Comparison of ENCODE assay signal across 23 cellular contexts in genomic region chr12:49330032-49330619, GRCh38. TPM values are rescaled to one million over a fixed set of nuclear protein-coding genes. Genes with fewer than 3 reads are reported as not detected.
DNase-seq lines count a peak whose midpoint lies in the region; ATAC-seq and TF ChIP-seq lines count a peak whose summit lies in the region.
"Had no signal": no experiment of that assay in that cellular context is flagged by ENCODE, and none has a peak within 500 bp of the region (broad histone marks: within the 10 kb centered on the region; RNA-seq: fewer than 3 reads in every experiment).

No MANE protein-coding gene starts in this region.

- WGBS in neuronal stem cell (ENCODE audit: extremely low coverage in 2 of 2, insufficient read length in 2 of 2, insufficient replicate concordance in 1 of 2), 2 donors, result no CpG with 5 or more reads among the region's 7 CpGs

- DNase-seq in HCT116 (ENCODE audit: low read depth, low spot score) (no peak), SK-N-MC (ENCODE audit: low read depth, low spot score) (no peak), neuronal stem cell (ENCODE audit: low spot score) (no peak), RKO (ENCODE audit: low spot score) (no peak), NCI-H82 (lab: John Stamatoyannopoulos, UW) (no peak), NCI-H510A treated with DMSO at 0.1 percent for 48 hours (lab: John Stamatoyannopoulos, UW) (no peak)
- DNase-seq: BE2C; CD4-positive, CD25-positive, alpha-beta regulatory T cell; EL; GF-D8; Kasumi-1; MG63; NCI-H1048; NCI-H1436; NCI-H187 treated with DMSO at 0.1 percent for 48 hours; NCI-H2107; NCI-H446 treated with DMSO at 0.1 percent for 48 hours; NCI-H69; SHP77 treated with DMSO at 0.1 percent for 48 hours; SK-N-SH had no signal

- H3K79me2 ChIP-seq in HCT116 (ENCODE audit: insufficient read depth, low read length), result 0 out of 2 replicates have a peak, but pooled peaks cover 11% of the 10 kb centered on the region

- H3K27ac ChIP-seq in 22Rv1, result peak overlapping the region; percentile 70
- H3K27ac ChIP-seq in HCT116 (ENCODE audit: low read depth, low read length), result peak overlapping the region; percentile 10; the same call in 1 of the 2 replicates
- peak overlapping the region; percentile 48 for H3K27ac ChIP-seq in SK-N-MC
- no peak overlapping the region for H3K27ac ChIP-seq in neuronal stem cell (replicated peaks; ENCODE audit: low read length)
- H3K27ac ChIP-seq: A549 had no signal

- intact Hi-C loops in HCT116 (cut with micrococcal nuclease), result no loop called here

- H3K4me3 ChIP-seq in HCT116 (replicated peaks in 1 of 2; ENCODE audit: low read depth in 1 of 2, low read length in 2 of 2) (no peak overlapping the region), SK-N-MC (no peak overlapping the region), neuronal stem cell (ENCODE audit: low read length in 2 of 2) (no peak overlapping the region)
- H3K4me3 ChIP-seq: A549, MG63 had no signal

- H3K14ac ChIP-seq in neuronal stem cell (ENCODE audit: low read length), result no peak overlapping the region

- no peak overlapping the region for H2BK120ac ChIP-seq in neuronal stem cell (ENCODE audit: low read depth, low read length)

- no peak overlapping the region for H2AFZ ChIP-seq in HCT116 (ENCODE audit: low read depth, low read length, poor library complexity, severe bottlenecking)
- H2AFZ ChIP-seq in neuronal stem cell (ENCODE audit: low read length), result no peak overlapping the region

- H3K9me3 ChIP-seq in HCT116 (ENCODE audit: control insufficient read depth in 1 of 2, insufficient read depth in 1 of 2, low read depth in 1 of 2, low read length in 2 of 2) (no peaks in the 10 kb centered on the region), SK-N-MC (ENCODE audit: low read depth, low read length) (no peaks in the 10 kb centered on the region), neuronal stem cell (replicated peaks in 1 of 2; ENCODE audit: control insufficient read depth in 2 of 2, insufficient read depth in 1 of 2, low read depth in 1 of 2, low read length in 2 of 2) (peaks cover 0 to 2% of the 10 kb centered on the region in 2 donors)
- H3K9me3 ChIP-seq: A549, BE2C, MG63, SK-N-SH had no signal

- H3K9me2 ChIP-seq in HCT116 (ENCODE audit: insufficient read depth), result no peaks in the 10 kb centered on the region
- H3K9me2 ChIP-seq: SK-N-SH had no signal

- POLR2A ChIA-PET in HCT116 (lab: Charles Lee), result no interaction called here

- no peak for TF ChIP-seq CTCF in 22Rv1 (IDR thresholded peaks at IDR 0.05)
- TF ChIP-seq CTCF in HCT116 (IDR thresholded peaks at IDR 0.05 in 2 of 3, conservative IDR thresholded peaks at IDR 0.05 in 1 of 3; ENCODE audit: borderline replicate concordance in 1 of 3, insufficient read depth in 1 of 3, low read depth in 2 of 3, low read length in 2 of 3), result no peak

- no peak for TF ChIP-seq RAD21 in HCT116 (IDR thresholded peaks at IDR 0.05; ENCODE audit: low read depth)

- H4K91ac ChIP-seq in neuronal stem cell (ENCODE audit: low read depth, low read length, poor library complexity), result no peak overlapping the region

- H3K4me2 ChIP-seq in HCT116 (ENCODE audit: low read length), result no peak overlapping the region
- H3K4me2 ChIP-seq in neuronal stem cell (ENCODE audit: insufficient read depth, low read length, poor library complexity, severe bottlenecking), result no peak overlapping the region
- H3K4me2 ChIP-seq: A549, SK-N-SH had no signal

- H3K4me1 ChIP-seq in HCT116 (ENCODE audit: control insufficient read depth in 1 of 2, insufficient read depth in 2 of 2, low read length in 2 of 2), result peaks cover 3 to 8% of the 10 kb centered on the region in 2 experiments; a peak in 2 of 4 replicates
- H3K4me1 ChIP-seq in neuronal stem cell (ENCODE audit: control insufficient read depth in 2 of 2, insufficient read depth in 1 of 2, low read depth in 1 of 2, low read length in 2 of 2), result no peaks in the 10 kb centered on the region

- H2BK15ac ChIP-seq in neuronal stem cell (ENCODE audit: low read length), result no peak overlapping the region

- no peak for TF ChIP-seq POLR2A in HCT116 (IDR thresholded peaks at IDR 0.05; ENCODE audit: borderline replicate concordance, extremely low read depth, insufficient read depth, insufficient read length)

- H3K9ac ChIP-seq in HCT116 (ENCODE audit: low read length) (no peak overlapping the region), SK-N-MC (ENCODE audit: insufficient read length) (peak overlapping the region; percentile 28), neuronal stem cell (ENCODE audit: low read depth, low read length, poor library complexity) (peak overlapping the region; percentile 16)
- H3K9ac ChIP-seq: SK-N-SH had no signal

- CTCF ChIA-PET in HCT116 (lab: Charles Lee), result interaction anchor here (3.3 kb wide), 2 partner anchors 17 to 28 kb away, joined by 41 to 80 read pairs; partner anchors contain the start of gene DNAJC22

- ATAC-seq in HCT116, result no peak
- no peak for ATAC-seq in activated CD4-positive, CD25-positive, alpha-beta regulatory T cell treated with anti-CD3 and anti-CD28 coated beads, Interleukin-2, amount 50 U/mL, for 24 hours
- ATAC-seq: A549 had no signal

- no peak overlapping the region for H3K23ac ChIP-seq in neuronal stem cell (ENCODE audit: low read depth, low read length, poor library complexity)

- H2AK5ac ChIP-seq in neuronal stem cell (ENCODE audit: low read depth, low read length), result no peak overlapping the region

- H3K79me1 ChIP-seq in neuronal stem cell (ENCODE audit: low read depth, low read length), result peaks cover 4% of the 10 kb centered on the region

- no peak overlapping the region for H3K4ac ChIP-seq in neuronal stem cell (ENCODE audit: low read length)

- no peak overlapping the region for H2BK12ac ChIP-seq in neuronal stem cell (ENCODE audit: low read length)

- RAD21 ChIA-PET in HCT116 (lab: Charles Lee; ENCODE audit: low non-redundant PET in 1 of 2, low total read pairs in 2 of 2, uncharacterized antibody in 2 of 2, unreplicated experiment in 2 of 2), result no interaction called here

- no TSS peak for BruUV-seq in HCT116 (replicated peaks; lab: Mats Ljungman, UMichigan)

- H2BK5ac ChIP-seq in neuronal stem cell (ENCODE audit: low read length), result no peak overlapping the region

- no peaks in the 10 kb centered on the region for H4K20me1 ChIP-seq in HCT116 (ENCODE audit: insufficient read depth)

- H3K27me3 ChIP-seq in HCT116 (ENCODE audit: insufficient read depth, low read length) (no peaks in the 10 kb centered on the region), neuronal stem cell (ENCODE audit: control insufficient read depth in 3 of 3, insufficient read depth in 3 of 3, low read depth in 1 of 3, low read length in 3 of 3) (peaks cover 2 to 23% (median 6%) of the 10 kb centered on the region in 3 experiments)
- H3K27me3 ChIP-seq: BE2C, MG63 had no signal

- H4K8ac ChIP-seq in neuronal stem cell (ENCODE audit: low read depth, low read length), result no peak overlapping the region

- no peak overlapping the region for H3K18ac ChIP-seq in neuronal stem cell (ENCODE audit: low read length)

- H3K36me3 ChIP-seq in HCT116 (ENCODE audit: control insufficient read depth in 1 of 2, insufficient read depth in 2 of 2, low read length in 2 of 2), result peaks cover 14 to 37% of the 10 kb centered on the region in 2 experiments; a peak in 2 of 4 replicates
- H3K36me3 ChIP-seq in SK-N-MC (ENCODE audit: insufficient read depth, low read length), result peaks cover 44% of the 10 kb centered on the region
- H3K36me3 ChIP-seq in neuronal stem cell (replicated peaks in 1 of 2; ENCODE audit: control insufficient read depth in 2 of 2, insufficient read depth in 2 of 2, low read length in 2 of 2), result peaks cover 42 to 58% of the 10 kb centered on the region in 2 donors

TF ChIP-seq in HCT116, 20 proteins besides CTCF, POLR2A, EP300 and RAD21 (continues in another document):
- TF ChIP-seq MAX (IDR thresholded peaks at IDR 0.05) (no peak), EGR1 (IDR thresholded peaks at IDR 0.05; ENCODE audit: low read depth) (no peak), POLR2AphosphoS5 (IDR thresholded peaks at IDR 0.05; ENCODE audit: low read depth, low read length) (no peak), EZH2 (IDR thresholded peaks at IDR 0.05) (no peak), SIN3A (IDR thresholded peaks at IDR 0.05; ENCODE audit: low read depth) (no peak), SP1 (IDR thresholded peaks at IDR 0.05; ENCODE audit: low read depth) (no peak), ATF3 (IDR thresholded peaks at IDR 0.05) (no peak), ELF1 (IDR thresholded peaks at IDR 0.05; ENCODE audit: borderline replicate concordance, low read depth) (no peak), CBX3 (IDR thresholded peaks at IDR 0.05; ENCODE audit: low read depth) (no peak)

RNA-seq across cellular contexts. Expression of gene C1QL4, which starts 6.9 kb away (rescaled TPM):
- total RNA-seq in HCT116 (2021; ENCODE audit: unreplicated experiment), result 8.1 TPM
- 6.4 and 8.2 TPM in 2 replicates for polyA plus RNA-seq in HCT116 (2012)
- 0.77 TPM for polyA plus RNA-seq in neuronal stem cell (2013, experiment 1 of 2)
- polyA plus RNA-seq in neuronal stem cell (2013, experiment 2 of 2), result 0.84 TPM
- total RNA-seq: CD4-positive, CD25-positive, alpha-beta regulatory T cell had no signal
- polyA plus RNA-seq: CD4-positive, CD25-positive, alpha-beta regulatory T cell had no signal

RNA-seq across cellular contexts. Expression of gene TROAP, which starts 7.1 kb away (rescaled TPM):
- 99.1 TPM for total RNA-seq in HCT116 (2021; ENCODE audit: unreplicated experiment)
- 96.2 and 124 TPM in 2 replicates for polyA plus RNA-seq in HCT116 (2012)
- 82.7 TPM for polyA plus RNA-seq in neuronal stem cell (2013, experiment 1 of 2)
- polyA plus RNA-seq in neuronal stem cell (2013, experiment 2 of 2), result 77.4 TPM

RNA-seq across cellular contexts. Expression of gene DNAJC22, which starts 16.6 kb away (rescaled TPM):
- 27.7 TPM for total RNA-seq in HCT116 (2021; ENCODE audit: unreplicated experiment)
- 9.8 and 12.1 TPM in 2 replicates for polyA plus RNA-seq in HCT116 (2012)
- polyA plus RNA-seq in neuronal stem cell (2013, experiment 1 of 2), result 0.14 TPM
- polyA plus RNA-seq in neuronal stem cell (2013, experiment 2 of 2), result 0.12 TPM
- total RNA-seq: CD4-positive, CD25-positive, alpha-beta regulatory T cell had no signal
- polyA plus RNA-seq: CD4-positive, CD25-positive, alpha-beta regulatory T cell had no signal

RNA-seq across cellular contexts. Expression of gene PRPH, which starts 35.2 kb away (rescaled TPM):
- total RNA-seq in HCT116 (2021; ENCODE audit: unreplicated experiment), result 6.7 TPM
- polyA plus RNA-seq in HCT116 (2012), result 13.6 and 17.7 TPM in 2 replicates
- 0.11 TPM for polyA plus RNA-seq in neuronal stem cell (2013, experiment 1 of 2)
- polyA plus RNA-seq in neuronal stem cell (2013, experiment 2 of 2), result 0.07 TPM
- total RNA-seq: CD4-positive, CD25-positive, alpha-beta regulatory T cell had no signal

RNA-seq across cellular contexts. Expression of gene SPATS2, which starts 37.1 kb away (rescaled TPM):
- total RNA-seq in HCT116 (2021; ENCODE audit: unreplicated experiment), result 74.2 TPM
- polyA plus RNA-seq in HCT116 (2012), result 47.6 and 54.1 TPM in 2 replicates
- polyA plus RNA-seq in neuronal stem cell (2013, experiment 1 of 2), result 52.9 TPM
- polyA plus RNA-seq in neuronal stem cell (2013, experiment 2 of 2), result 53.9 TPM
